8 cellular contexts compared by ENCODE assay signal in the genomic region with DNA sequence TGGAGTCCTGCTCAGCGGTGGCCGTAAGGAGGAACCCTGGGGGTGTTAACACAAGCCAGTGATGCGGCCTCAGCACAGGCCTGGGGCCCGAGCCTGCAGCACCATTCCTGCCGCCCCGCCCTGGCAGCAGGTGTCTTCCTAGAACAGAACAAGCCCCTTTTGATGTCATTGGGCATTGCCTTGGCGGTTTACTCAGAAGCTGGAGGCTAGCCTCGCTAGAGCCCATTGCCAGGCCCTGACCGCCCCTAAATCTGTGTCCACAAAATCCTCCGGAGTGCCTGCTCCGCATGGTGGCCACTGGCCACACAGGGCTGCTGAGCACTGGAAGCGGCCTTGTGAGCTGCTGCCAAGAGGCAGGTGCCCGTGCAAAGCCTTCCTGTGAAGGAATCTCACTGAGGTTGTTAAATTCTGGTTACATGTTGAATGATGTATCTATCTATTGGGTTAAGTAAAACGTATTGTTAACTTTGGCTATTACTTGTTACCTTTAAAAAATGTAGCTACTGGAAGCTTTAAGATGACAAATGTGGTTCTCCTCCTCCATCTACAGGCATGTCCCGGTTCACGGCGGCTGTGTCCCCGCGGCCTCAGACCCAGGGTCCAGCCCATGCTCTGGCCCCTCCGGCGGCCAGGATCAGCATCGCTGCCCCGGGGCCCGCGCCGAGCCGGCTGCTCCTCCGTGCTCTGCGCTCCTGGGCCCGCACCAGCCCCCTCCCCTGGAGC. TPM values are rescaled to one million over a fixed set of nuclear protein-coding genes. Genes with fewer than 3 reads are reported as not detected.
DNase-seq lines count a peak whose midpoint lies in the region; ATAC-seq and TF ChIP-seq lines count a peak whose summit lies in the region.

No MANE protein-coding gene starts in this region.

- TF ChIP-seq CTCF in Caco-2 (IDR thresholded peaks at IDR 0.05; ENCODE audit: insufficient read depth in 1 of 2, low read depth in 1 of 2, low read length in 1 of 2, severe bottlenecking in 1 of 2, unreplicated experiment in 1 of 2) (no peak), HFF-Myc (IDR thresholded peaks at IDR 0.05; ENCODE audit: low read depth, low read length, missing control alignments) (no peak), fibroblast of lung (conservative IDR thresholded peaks at IDR 0.05 in 1 of 2, IDR thresholded peaks at IDR 0.05 in 1 of 2; ENCODE audit: low read depth in 1 of 2, low read length in 2 of 2) (no peak), neural crest cell (conservative IDR thresholded peaks at IDR 0.05) (no peak)

- POLR2A ChIA-PET in Caco-2 (lab: Charles Lee): no interaction called here

- DNase-seq in Caco-2 (peak; percentile 40 to 62), HFF-Myc (ENCODE audit: extremely low read depth, low read depth) (no peak), fibroblast of lung (ENCODE audit: low read depth in 2 of 2) (peak in 1 of 2 donors; percentile 10), neural crest cell (ENCODE audit: low read depth, low spot score) (no peak), 8988T (no peak)

- H3K36me3 ChIP-seq in Caco-2 (ENCODE audit: control insufficient read depth, insufficient read depth, low read length) (no peaks in the 10 kb centered on the region), fibroblast of lung (ENCODE audit: control insufficient read depth, insufficient read depth, low read length) (no peaks in the 10 kb centered on the region)

- H3K9me3 Mint-ChIP-seq in Caco-2 (ENCODE audit: unreplicated experiment): no peaks in the 10 kb centered on the region
- peaks cover 6% of the 10 kb centered on the region for H3K9me3 Mint-ChIP-seq in neural crest cell

- no peak overlapping the region for H2AFZ ChIP-seq in fibroblast of lung (ENCODE audit: low read length)

- H3K4me1 ChIP-seq in Caco-2 (peaks cover 25% of the 10 kb centered on the region), fibroblast of lung (ENCODE audit: control insufficient read depth, extremely low read depth, insufficient read depth, low read length) (peaks cover 31% of the 10 kb centered on the region)

- H3K79me2 ChIP-seq in fibroblast of lung (ENCODE audit: control insufficient read depth, insufficient read depth, low read length): peaks cover 31% of the 10 kb centered on the region

- no peaks in the 10 kb centered on the region for H4K20me1 ChIP-seq in fibroblast of lung (ENCODE audit: control insufficient read depth, extremely low read depth, insufficient read depth, low read length)

- H3K36me3 Mint-ChIP-seq in Caco-2 (ENCODE audit: insufficient read depth, unreplicated experiment) (peaks cover 10% of the 10 kb centered on the region), neural crest cell (ENCODE audit: low read depth) (peaks cover 16% of the 10 kb centered on the region)

- intact Hi-C loops in Caco-2 (cut with micrococcal nuclease; ENCODE audit: unreplicated experiment): loop anchor here (2.0 kb wide), 3 partner anchors 38 to 100 kb away; no protein-coding TSS in a partner anchor

- H3K27me3 ChIP-seq in Caco-2 (replicated peaks; ENCODE audit: control insufficient read depth, insufficient read depth, low read length): no peaks in the 10 kb centered on the region
- no peaks in the 10 kb centered on the region for H3K27me3 ChIP-seq in fibroblast of lung (ENCODE audit: control insufficient read depth, insufficient read depth, low read length)

- H3K27ac Mint-ChIP-seq in Caco-2 (ENCODE audit: unreplicated experiment) (peak overlapping the region; percentile 39), neural crest cell (ENCODE audit: unreplicated experiment) (no peak overlapping the region)

- peak overlapping the region; percentile 64 for H3K4me2 ChIP-seq in fibroblast of lung (ENCODE audit: extremely low read depth, insufficient read depth, low read length)

- ATAC-seq in SK-N-SH treated with all-trans-retinoic acid at 6 μM for 48 hours (peak; percentile 22), GM21528 (IDR thresholded peaks at IDR 0.05; ENCODE audit: low FRiP score, unreplicated experiment) (no peak), GM19395 (IDR thresholded peaks at IDR 0.05; ENCODE audit: unreplicated experiment) (no peak)

- H3K9me3 ChIP-seq in Caco-2 (no peaks in the 10 kb centered on the region), fibroblast of lung (ENCODE audit: control insufficient read depth, insufficient read depth, low read depth, low read length) (no peaks in the 10 kb centered on the region)

- peak overlapping the region; percentile 89 for H3K27ac ChIP-seq in fibroblast of lung (ENCODE audit: insufficient read depth, low read length)

- H3K4me1 Mint-ChIP-seq in Caco-2 (ENCODE audit: low read depth, unreplicated experiment) (peaks cover 28% of the 10 kb centered on the region), neural crest cell (peaks cover 52% of the 10 kb centered on the region)

- peak overlapping the region; percentile 92 for H3K4me3 ChIP-seq in Caco-2 (ENCODE audit: low read depth, low read length)
- peak overlapping the region; percentile 70 for H3K4me3 ChIP-seq in HFF-Myc (replicated peaks; ENCODE audit: low read depth, low read length)
- peak overlapping the region; percentile 49 to 73 (median 66) for H3K4me3 ChIP-seq in fibroblast of lung (replicated peaks in 1 of 4; ENCODE audit: control extremely low read depth in 1 of 4, insufficient read depth in 1 of 4, low read depth in 3 of 4, low read length in 4 of 4)

- TSS peak; percentile 59 for BruUV-seq in Caco-2 (replicated peaks; lab: Mats Ljungman, UMichigan)

- H3K27me3 Mint-ChIP-seq in Caco-2 (ENCODE audit: insufficient read depth, unreplicated experiment) (no peaks in the 10 kb centered on the region), neural crest cell (ENCODE audit: low read depth) (no peaks in the 10 kb centered on the region)

- H3K9ac ChIP-seq in fibroblast of lung (ENCODE audit: insufficient read depth, low read length): peak overlapping the region; percentile 80

- H3K4me3 Mint-ChIP-seq in Caco-2 (ENCODE audit: unreplicated experiment) (peak overlapping the region; percentile 87), neural crest cell (peak overlapping the region; percentile 86)

- CTCF ChIA-PET in Caco-2 (lab: Charles Lee): interaction anchor here (0.5 to 0.9 kb wide), 2 partner anchors 76 to 78 kb away, joined by 5 to 6 read pairs; no protein-coding TSS in a partner anchor

TF ChIP-seq in SK-N-SH treated with all-trans-retinoic acid at 6 μM for 48 hours, 23 proteins besides CTCF, POLR2A, EP300 and RAD21:
- TF ChIP-seq, protein P1, sequence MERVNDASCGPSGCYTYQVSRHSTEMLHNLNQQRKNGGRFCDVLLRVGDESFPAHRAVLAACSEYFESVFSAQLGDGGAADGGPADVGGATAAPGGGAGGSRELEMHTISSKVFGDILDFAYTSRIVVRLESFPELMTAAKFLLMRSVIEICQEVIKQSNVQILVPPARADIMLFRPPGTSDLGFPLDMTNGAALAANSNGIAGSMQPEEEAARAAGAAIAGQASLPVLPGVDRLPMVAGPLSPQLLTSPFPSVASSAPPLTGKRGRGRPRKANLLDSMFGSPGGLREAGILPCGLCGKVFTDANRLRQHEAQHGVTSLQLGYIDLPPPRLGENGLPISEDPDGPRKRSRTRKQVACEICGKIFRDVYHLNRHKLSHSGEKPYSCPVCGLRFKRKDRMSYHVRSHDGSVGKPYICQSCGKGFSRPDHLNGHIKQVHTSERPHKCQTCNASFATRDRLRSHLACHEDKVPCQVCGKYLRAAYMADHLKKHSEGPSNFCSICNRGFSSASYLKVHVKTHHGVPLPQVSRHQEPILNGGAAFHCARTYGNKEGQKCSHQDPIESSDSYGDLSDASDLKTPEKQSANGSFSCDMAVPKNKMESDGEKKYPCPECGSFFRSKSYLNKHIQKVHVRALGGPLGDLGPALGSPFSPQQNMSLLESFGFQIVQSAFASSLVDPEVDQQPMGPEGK (CRISPR knock-in tag; IDR thresholded peaks at IDR 0.05; ENCODE audit: borderline replicate concordance): no peak
- TF ChIP-seq, protein P2, sequence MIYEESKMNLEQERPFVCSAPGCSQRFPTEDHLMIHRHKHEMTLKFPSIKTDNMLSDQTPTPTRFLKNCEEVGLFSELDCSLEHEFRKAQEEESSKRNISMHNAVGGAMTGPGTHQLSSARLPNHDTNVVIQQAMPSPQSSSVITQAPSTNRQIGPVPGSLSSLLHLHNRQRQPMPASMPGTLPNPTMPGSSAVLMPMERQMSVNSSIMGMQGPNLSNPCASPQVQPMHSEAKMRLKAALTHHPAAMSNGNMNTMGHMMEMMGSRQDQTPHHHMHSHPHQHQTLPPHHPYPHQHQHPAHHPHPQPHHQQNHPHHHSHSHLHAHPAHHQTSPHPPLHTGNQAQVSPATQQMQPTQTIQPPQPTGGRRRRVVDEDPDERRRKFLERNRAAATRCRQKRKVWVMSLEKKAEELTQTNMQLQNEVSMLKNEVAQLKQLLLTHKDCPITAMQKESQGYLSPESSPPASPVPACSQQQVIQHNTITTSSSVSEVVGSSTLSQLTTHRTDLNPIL (CRISPR knock-in tag; IDR thresholded peaks at IDR 0.05; ENCODE audit: low read depth): no peak
- 0 out of 2 replicates have a peak, but pooled peaks have one; percentile 4 for TF ChIP-seq CSDC2 (CRISPR knock-in tag; IDR thresholded peaks at IDR 0.05)
- TF ChIP-seq, protein P3, sequence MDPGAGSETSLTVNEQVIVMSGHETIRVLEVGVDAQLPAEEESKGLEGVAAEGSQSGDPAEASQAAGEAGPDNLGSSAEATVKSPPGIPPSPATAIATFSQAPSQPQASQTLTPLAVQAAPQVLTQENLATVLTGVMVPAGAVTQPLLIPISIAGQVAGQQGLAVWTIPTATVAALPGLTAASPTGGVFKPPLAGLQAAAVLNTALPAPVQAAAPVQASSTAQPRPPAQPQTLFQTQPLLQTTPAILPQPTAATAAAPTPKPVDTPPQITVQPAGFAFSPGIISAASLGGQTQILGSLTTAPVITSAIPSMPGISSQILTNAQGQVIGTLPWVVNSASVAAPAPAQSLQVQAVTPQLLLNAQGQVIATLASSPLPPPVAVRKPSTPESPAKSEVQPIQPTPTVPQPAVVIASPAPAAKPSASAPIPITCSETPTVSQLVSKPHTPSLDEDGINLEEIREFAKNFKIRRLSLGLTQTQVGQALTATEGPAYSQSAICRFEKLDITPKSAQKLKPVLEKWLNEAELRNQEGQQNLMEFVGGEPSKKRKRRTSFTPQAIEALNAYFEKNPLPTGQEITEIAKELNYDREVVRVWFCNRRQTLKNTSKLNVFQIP (CRISPR knock-in tag; IDR thresholded peaks at IDR 0.05; ENCODE audit: borderline replicate concordance, low read depth): no peak

RNA-seq across cellular contexts. Expression of a gene that starts 1.2 kb away (rescaled TPM):
- 43.9 and 44.5 TPM in 2 replicates for total RNA-seq in Caco-2 (2022)
- total RNA-seq in fibroblast of lung: 21.1 and 24.6 TPM in 2 replicates
- polyA plus RNA-seq in fibroblast of lung: 36.3 and 39.9 TPM in 2 replicates
- polyA plus RNA-seq in fibroblast of lung (2012): 28.9 and 30.0 TPM in 2 replicates
- 25.3 and 34.8 TPM in 2 replicates for polyA minus RNA-seq in fibroblast of lung (ENCODE audit: low replicate concordance)
- total RNA-seq in neural crest cell: 34.8 and 35.4 TPM in 2 replicates

Comparison
In these comparisons a context has a peak if more than half of its experiments do, and no peak if none do; other contexts are left out.
1. DNase-seq: peak in Caco-2 (2 of 2); none in HFF-Myc (single experiment), neural crest cell (single experiment) and 8988T (single experiment).
2. Peak in every context shown above with its lines, with median percentiles within 50 percentile points of each other: H3K4me3 ChIP-seq.